In the genomic region with DNA sequence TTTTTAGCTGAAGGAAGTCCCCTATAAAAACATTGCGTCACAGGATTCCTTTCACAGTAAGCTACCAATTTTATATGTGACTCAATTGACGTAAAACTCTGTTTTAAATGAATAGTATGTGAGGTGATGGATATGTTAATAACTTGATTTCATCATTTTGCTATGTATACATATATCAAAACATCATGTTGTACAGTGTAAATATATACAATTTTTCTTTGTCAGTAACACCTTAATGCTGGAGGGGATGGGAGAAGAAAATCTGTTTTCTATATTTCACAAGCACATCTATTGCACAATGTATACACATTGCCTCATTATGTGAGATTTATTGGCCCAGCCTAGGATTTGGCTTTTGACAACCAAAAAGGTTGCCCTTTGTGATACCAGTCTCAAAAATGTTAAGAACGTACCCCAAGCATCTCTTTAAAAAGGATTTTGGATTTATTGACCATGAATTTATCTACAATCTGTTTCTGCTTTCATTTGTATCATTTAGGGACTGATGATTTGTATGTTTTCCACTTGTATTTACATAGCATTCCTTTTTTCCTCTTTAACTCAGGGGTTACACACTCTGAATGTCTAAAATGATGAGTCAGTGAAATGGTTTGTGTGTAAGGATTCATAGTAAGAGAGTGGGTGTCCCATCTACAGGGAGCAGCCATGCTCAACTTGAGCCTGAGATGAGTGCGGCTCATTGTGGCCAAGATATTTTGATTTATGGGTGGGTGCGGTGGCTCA, we compare ENCODE assay signal across 10 cellular contexts.
DNase-seq lines count a peak whose midpoint lies in the region; ATAC-seq and TF ChIP-seq lines count a peak whose summit lies in the region.
"Had no signal": no experiment of that assay in that cellular context is flagged by ENCODE, and none has a peak within 500 bp of the region (broad histone marks: within the 10 kb centered on the region; RNA-seq: fewer than 3 reads in every experiment).

No MANE protein-coding gene starts in this region.

- in situ Hi-C loops in ACHN (cut with HindIII; ENCODE audit: low pct_ligation_motif_present, low pct_unique_long_range_greater_than_20kb, low sequenced_read_pairs) = no loop called here

- H3K9me3 Mint-ChIP-seq in HFFc6 = no peaks in the 10 kb centered on the region
- H3K9me3 Mint-ChIP-seq in activated naive CD4-positive, alpha-beta T cell treated with anti-CD3 and anti-CD28 coated beads, Interleukin-2, amount 50 U/mL, for 72 hours = peaks cover 0 to 8% of the 10 kb centered on the region in 2 donors

- H3K27me3 Mint-ChIP-seq in HFFc6 (ENCODE audit: insufficient read depth) = peaks cover 3% of the 10 kb centered on the region

- ATAC-seq in activated naive CD4-positive, alpha-beta T cell treated with anti-CD3 and anti-CD28 coated beads, Interleukin-2, amount 50 U/mL, for 72 hours = peak; percentile 7 to 34
- ATAC-seq in GM21529 (IDR thresholded peaks at IDR 0.05; ENCODE audit: unreplicated experiment) (no peak), left colon (no peak)

- DNase-seq in AG09319 (ENCODE audit: extremely low read depth, low read depth) (peak; percentile 20), HFFc6 (peak; percentile 82), kidney glomerular epithelial cell (lab: John Stamatoyannopoulos, UW) (peak; percentile 52), left colon (no peak), ACHN (no peak)
- no peak for DNase-seq in activated naive CD4-positive, alpha-beta T cell treated with anti-CD3 and anti-CD28 coated beads, Interleukin-2, amount 50 U/mL, for 72 hours (ENCODE audit: low spot score in 2 of 2)
- DNase-seq in activated CD4-positive, CD25-positive, alpha-beta regulatory T cell treated with anti-CD3 and anti-CD28 coated beads, Interleukin-2, amount 50 U/mL, for 72 hours = no peak
- DNase-seq: activated gamma-delta T cell, GF-D8 had no signal

- TF ChIP-seq CTCF in AG09319 (IDR thresholded peaks at IDR 0.05; ENCODE audit: low read depth, low read length) (no peak), HFFc6 (IDR thresholded peaks at IDR 0.05) (no peak)

- H3K4me3 Mint-ChIP-seq in HFFc6 = peak overlapping the region; percentile 43; the same call in 1 of the 2 replicates

- H3K27ac Mint-ChIP-seq in HFFc6 = peak overlapping the region; percentile 81
- H3K27ac Mint-ChIP-seq in activated naive CD4-positive, alpha-beta T cell treated with anti-CD3 and anti-CD28 coated beads, Interleukin-2, amount 50 U/mL, for 72 hours = peak overlapping the region in 1 of 2 donors; percentile 31

- intact Hi-C loops in left colon (cut with DNase I, micrococcal nuclease) = loop anchor here in 1 of 2 donors (10.0 kb wide), 1 partner anchor 58 kb away; no protein-coding TSS in a partner anchor

- H3K36me3 Mint-ChIP-seq in HFFc6 (ENCODE audit: low read depth) = peaks cover 13% of the 10 kb centered on the region
- H3K36me3 Mint-ChIP-seq in activated naive CD4-positive, alpha-beta T cell treated with anti-CD3 and anti-CD28 coated beads, Interleukin-2, amount 50 U/mL, for 72 hours = peaks cover 10 to 51% of the 10 kb centered on the region in 2 donors

- H3K4me1 Mint-ChIP-seq in HFFc6 (ENCODE audit: low read depth) = peaks cover 46% of the 10 kb centered on the region

Comparison
In these comparisons a context has a peak if more than half of its experiments do, and no peak if none do; other contexts are left out.
1. DNase-seq: peak in AG09319 (single experiment), HFFc6 (single experiment) and kidney glomerular epithelial cell (single experiment); none in activated naive CD4-positive, alpha-beta T cell treated with anti-CD3 and anti-CD28 coated beads, Interleukin-2, amount 50 U/mL, for 72 hours (0 of 2), activated CD4-positive, CD25-positive, alpha-beta regulatory T cell treated with anti-CD3 and anti-CD28 coated beads, Interleukin-2, amount 50 U/mL, for 72 hours (single experiment), left colon (0 of 2) and ACHN (single experiment).
2. ATAC-seq: peak in activated naive CD4-positive, alpha-beta T cell treated with anti-CD3 and anti-CD28 coated beads, Interleukin-2, amount 50 U/mL, for 72 hours (2 of 2); none in GM21529 (single experiment) and left colon (single experiment).